Comparison of ENCODE assay signal across 17 cellular contexts in the genomic region with DNA sequence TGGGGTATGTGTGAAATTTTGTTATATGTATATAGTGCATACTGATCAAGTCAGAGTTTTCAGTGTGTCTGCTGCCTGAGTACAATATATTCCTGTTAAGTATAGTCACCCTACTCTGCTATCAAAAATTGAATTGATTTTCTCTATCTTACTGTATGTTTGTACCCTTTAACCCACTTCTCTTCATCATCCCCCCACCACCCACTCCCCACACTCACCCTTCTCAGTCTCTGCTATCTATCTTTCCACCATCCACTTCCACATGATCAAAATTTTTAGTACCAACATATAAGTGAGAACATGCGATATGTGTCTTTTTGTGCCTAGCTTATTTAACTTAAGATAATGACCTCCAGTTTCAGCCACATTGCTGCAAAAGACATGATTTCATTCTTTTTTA. TPM values are rescaled to one million over a fixed set of nuclear protein-coding genes. Genes with fewer than 3 reads are reported as not detected.
DNase-seq lines count a peak whose midpoint lies in the region; ATAC-seq and TF ChIP-seq lines count a peak whose summit lies in the region.
"Had no signal": no experiment of that assay in that cellular context is flagged by ENCODE, and none has a peak within 500 bp of the region (broad histone marks: within the 10 kb centered on the region; RNA-seq: fewer than 3 reads in every experiment).

No MANE protein-coding gene starts in this region.

- intact Hi-C loops in activated B cell treated with CpG ODN at 0.5 μM for 24 hours (cut with micrococcal nuclease) = loop anchor here (5.0 kb wide), 1 partner anchor 33 kb away; no protein-coding TSS in a partner anchor

- ATAC-seq in activated B cell treated with CpG ODN at 0.5 μM for 24 hours (ENCODE audit: low read depth) = no peak
- ATAC-seq in central memory CD8-positive, alpha-beta T cell (replicated peaks; ENCODE audit: extremely low read depth, poor library complexity, severe bottlenecking) = no peak
- no peak for ATAC-seq in stimulated activated naive CD8-positive, alpha-beta T cell treated with anti-CD3 and anti-CD28 coated beads, Interleukin-15, amount 100 ng/mL, for 72 hours
- no peak for ATAC-seq in HG03025 (IDR thresholded peaks at IDR 0.05; ENCODE audit: low FRiP score, unreplicated experiment)
- ATAC-seq: body of pancreas, esophagus mucosa, left ventricle myocardium superior had no signal

- DNase-seq in stimulated activated CD4-positive, alpha-beta T cell treated with anti-CD3 and anti-CD28 coated beads, Interleukin-15, amount 100 ng/mL, for 24 hours = peak; percentile 56
- no peak for DNase-seq in stimulated activated CD4-positive, alpha-beta T cell treated with anti-CD3 and anti-CD28 coated beads, Interleukin-12 subunit alpha, Interleukin-12 subunit beta, amount 100 ng/mL, for 4 hours
- DNase-seq in activated B cell treated with CpG ODN at 0.5 μM for 24 hours = no peak
- no peak for DNase-seq in central memory CD8-positive, alpha-beta T cell (ENCODE audit: low spot score in 2 of 2)
- DNase-seq in stimulated activated naive CD8-positive, alpha-beta T cell treated with anti-CD3 and anti-CD28 coated beads, Interleukin-15, amount 100 ng/mL, for 72 hours = no peak
- no peak for DNase-seq in HFFc6
- no peak for DNase-seq in SKM-1 treated with dmso at 0.1 percent for 144 hours (lab: John Stamatoyannopoulos, UW; ENCODE audit: unreplicated experiment)
- DNase-seq: body of pancreas, left ventricle myocardium superior, MG63, NCI-H187, NCI-H345, Right ventricle myocardium superior, small intestine, T-helper 9 cell had no signal

- CTCF ChIA-PET in activated B cell treated with CpG ODN at 0.5 μM for 24 hours (lab: Charles Lee) = interaction anchor here (1.1 to 1.3 kb wide), 2 partner anchors 23 to 24 kb away, joined by 3 to 4 read pairs; no protein-coding TSS in a partner anchor

- POLR2A ChIA-PET in activated B cell treated with CpG ODN at 0.5 μM for 24 hours (lab: Charles Lee) = interaction anchor here (1.0 to 6.1 kb wide), 5 partner anchors 10 to 74 kb away, joined by 3 to 52 read pairs (median 5); no protein-coding TSS in a partner anchor

- TF ChIP-seq CTCF in activated B cell treated with CpG ODN at 0.5 μM for 24 hours (IDR thresholded peaks at IDR 0.05) (no peak), HFFc6 (IDR thresholded peaks at IDR 0.05) (no peak)

- H3K9me3 Mint-ChIP-seq in activated B cell treated with CpG ODN at 0.5 μM for 24 hours = peaks cover 5% of the 10 kb centered on the region
- no peaks in the 10 kb centered on the region for H3K9me3 Mint-ChIP-seq in central memory CD8-positive, alpha-beta T cell
- H3K9me3 Mint-ChIP-seq in stimulated activated naive CD8-positive, alpha-beta T cell treated with anti-CD3 and anti-CD28 coated beads, Interleukin-15, amount 100 ng/mL, for 72 hours = no peaks in the 10 kb centered on the region
- H3K9me3 Mint-ChIP-seq in HFFc6 = no peaks in the 10 kb centered on the region

- H3K36me3 Mint-ChIP-seq in activated B cell treated with CpG ODN at 0.5 μM for 24 hours (ENCODE audit: low read depth) (peaks cover 77% of the 10 kb centered on the region), HFFc6 (ENCODE audit: low read depth) (no peaks in the 10 kb centered on the region)
- peaks cover 57% of the 10 kb centered on the region for H3K36me3 Mint-ChIP-seq in central memory CD8-positive, alpha-beta T cell (ENCODE audit: insufficient read depth)

- H3K4me3 Mint-ChIP-seq in activated B cell treated with CpG ODN at 0.5 μM for 24 hours (peak overlapping the region; percentile 95), HFFc6 (no peak overlapping the region)
- H3K4me3 Mint-ChIP-seq in central memory CD8-positive, alpha-beta T cell = peak overlapping the region; percentile 92
- H3K4me3 Mint-ChIP-seq in stimulated activated naive CD8-positive, alpha-beta T cell treated with anti-CD3 and anti-CD28 coated beads, Interleukin-15, amount 100 ng/mL, for 72 hours = peak overlapping the region; percentile 83 to 93

- H3K27me3 Mint-ChIP-seq in activated B cell treated with CpG ODN at 0.5 μM for 24 hours (no peaks in the 10 kb centered on the region), HFFc6 (ENCODE audit: insufficient read depth) (peaks cover 8% of the 10 kb centered on the region)
- H3K27me3 Mint-ChIP-seq in central memory CD8-positive, alpha-beta T cell = no peaks in the 10 kb centered on the region
- H3K27me3 Mint-ChIP-seq in stimulated activated naive CD8-positive, alpha-beta T cell treated with anti-CD3 and anti-CD28 coated beads, Interleukin-15, amount 100 ng/mL, for 72 hours = no peaks in the 10 kb centered on the region

- peak overlapping the region; percentile 99 for H3K27ac Mint-ChIP-seq in activated B cell treated with CpG ODN at 0.5 μM for 24 hours
- peak overlapping the region; percentile 68 for H3K27ac Mint-ChIP-seq in central memory CD8-positive, alpha-beta T cell (ENCODE audit: low read depth)
- H3K27ac Mint-ChIP-seq in stimulated activated naive CD8-positive, alpha-beta T cell treated with anti-CD3 and anti-CD28 coated beads, Interleukin-15, amount 100 ng/mL, for 72 hours = peak overlapping the region; percentile 92 to 98
- no peak overlapping the region for H3K27ac Mint-ChIP-seq in HFFc6

- H3K4me1 Mint-ChIP-seq in activated B cell treated with CpG ODN at 0.5 μM for 24 hours (peaks cover 90% of the 10 kb centered on the region), HFFc6 (ENCODE audit: low read depth) (no peaks in the 10 kb centered on the region)
- peaks cover 77% of the 10 kb centered on the region for H3K4me1 Mint-ChIP-seq in central memory CD8-positive, alpha-beta T cell
- peaks cover 75% of the 10 kb centered on the region for H3K4me1 Mint-ChIP-seq in stimulated activated naive CD8-positive, alpha-beta T cell treated with anti-CD3 and anti-CD28 coated beads, Interleukin-15, amount 100 ng/mL, for 72 hours

RNA-seq across cellular contexts. Expression of a gene that starts 4.2 kb away (rescaled TPM):
- 63.6 and 71.6 TPM in 2 replicates for total RNA-seq in activated B cell treated with CpG ODN at 0.5 μM for 24 hours
- not detected for total RNA-seq in HFFc6 (2021; fragmentation: NEBNext Ultra II Directional; extraction: Animal tissue kit (Norgen Biotek cat#: 25700))
- total RNA-seq: left ventricle myocardium superior, Right ventricle myocardium superior had no signal

Comparison
In these comparisons a context has a peak if more than half of its experiments do, and no peak if none do; other contexts are left out.
1. RNA of a gene that starts 4.2 kb away (total RNA-seq): 63.6 to 71.6 TPM in activated B cell treated with CpG ODN at 0.5 μM for 24 hours; not detected in HFFc6; every median in the first group is over 10 times any median in the second.